In the genomic region with DNA sequence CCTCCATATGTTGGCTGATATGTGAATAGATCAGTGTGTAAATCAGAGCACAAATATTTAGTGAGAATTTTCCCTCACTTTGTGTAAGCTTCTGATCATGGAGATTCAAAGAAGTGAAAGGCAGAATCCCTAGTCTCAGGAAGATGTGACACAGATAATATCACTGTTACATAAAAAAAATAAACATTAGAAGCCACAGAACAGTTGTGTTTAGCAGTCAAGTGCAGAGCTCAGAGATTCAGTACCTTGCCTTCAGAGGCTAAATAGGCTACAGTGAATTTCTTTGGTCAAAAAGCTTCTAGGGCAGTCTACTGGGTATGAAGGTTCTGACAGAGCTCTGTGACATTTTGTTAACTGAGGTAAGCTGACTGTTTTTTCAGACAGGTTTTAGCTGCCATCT, we compare ENCODE assay signal across 12 cellular contexts.
DNase-seq lines count a peak whose midpoint lies in the region; ATAC-seq and TF ChIP-seq lines count a peak whose summit lies in the region.
"Had no signal": no experiment of that assay in that cellular context is flagged by ENCODE, and none has a peak within 500 bp of the region (broad histone marks: within the 10 kb centered on the region; RNA-seq: fewer than 3 reads in every experiment).

No MANE protein-coding gene starts in this region.

- peaks cover 14% of the 10 kb centered on the region for H3K4me1 ChIP-seq in OCI-LY3 (ENCODE audit: low read length)
- peaks cover 8% of the 10 kb centered on the region for H3K4me1 ChIP-seq in osteoblast (ENCODE audit: insufficient read depth, low read length)
- no peaks in the 10 kb centered on the region for H3K4me1 ChIP-seq in psoas muscle
- H3K4me1 ChIP-seq: BLaER1, HAP-1 had no signal

- TF ChIP-seq CTCF in Calu3 (IDR thresholded peaks at IDR 0.05; ENCODE audit: unreplicated experiment) = no peak
- TF ChIP-seq CTCF in HFFc6 (IDR thresholded peaks at IDR 0.05) = no peak
- TF ChIP-seq CTCF in OCI-LY3 (IDR thresholded peaks at IDR 0.05; ENCODE audit: low read depth, low read length) = no peak
- TF ChIP-seq CTCF in osteoblast (IDR thresholded peaks at IDR 0.05; ENCODE audit: extremely low read depth, low read depth, low read length) = no peak
- no peak for TF ChIP-seq CTCF in psoas muscle (IDR thresholded peaks at IDR 0.05)

- H2AFZ ChIP-seq in OCI-LY3 (ENCODE audit: low read depth, low read length) (peak overlapping the region; percentile 75), osteoblast (ENCODE audit: low read length) (peak overlapping the region; percentile 57)

- H3K36me3 ChIP-seq in OCI-LY3 (replicated peaks; ENCODE audit: low read depth, low read length) = no peaks in the 10 kb centered on the region
- H3K36me3 ChIP-seq in osteoblast (ENCODE audit: insufficient read depth, low read length) = no peaks in the 10 kb centered on the region
- no peaks in the 10 kb centered on the region for H3K36me3 ChIP-seq in psoas muscle (ENCODE audit: insufficient read depth in 1 of 2, low read depth in 1 of 2)
- H3K36me3 ChIP-seq: BLaER1, HAP-1 had no signal

- H3K27ac Mint-ChIP-seq in Calu3 (ENCODE audit: unreplicated experiment) (peak overlapping the region; percentile 46), HFFc6 (peak overlapping the region; percentile 58; the same call in 1 of the 2 replicates)

- H3K36me3 Mint-ChIP-seq in Calu3 (ENCODE audit: insufficient read depth, unreplicated experiment) (peaks cover 14% of the 10 kb centered on the region), HFFc6 (ENCODE audit: low read depth) (peaks cover 4% of the 10 kb centered on the region; the same call in 1 of the 2 replicates)

- no peak for ATAC-seq in psoas muscle
- no peak for ATAC-seq in HG03378 (IDR thresholded peaks at IDR 0.05; ENCODE audit: unreplicated experiment)

- H3K4me3 Mint-ChIP-seq in Calu3 (ENCODE audit: low read depth, unreplicated experiment) = no peak overlapping the region
- H3K4me3 Mint-ChIP-seq in HFFc6 = no peak overlapping the region

- H3K4me2 ChIP-seq in OCI-LY3 (ENCODE audit: low read length) (no peak overlapping the region), osteoblast (ENCODE audit: insufficient read depth, low read length) (no peak overlapping the region)
- H3K4me2 ChIP-seq: BLaER1, KMS-11 had no signal

- DNase-seq in Calu3 (no peak), HFFc6 (no peak), osteoblast (ENCODE audit: insufficient read length, low spot score, missing footprints) (no peak), psoas muscle (no peak), NCI-H2081 treated with DMSO at 0.1 percent for 48 hours (lab: John Stamatoyannopoulos, UW) (no peak)
- DNase-seq: DMS79, EL had no signal

- H3K9me3 Mint-ChIP-seq in Calu3 (ENCODE audit: low read depth, unreplicated experiment) (peaks cover 2% of the 10 kb centered on the region), HFFc6 (no peaks in the 10 kb centered on the region)

- CTCF ChIA-PET in Calu3 (lab: Charles Lee) = interaction anchor here (1.1 to 1.5 kb wide), 2 partner anchors 136 to 321 kb away, joined by 3 read pairs; no protein-coding TSS in a partner anchor

- H3K27me3 Mint-ChIP-seq in Calu3 (ENCODE audit: unreplicated experiment) = no peaks in the 10 kb centered on the region
- H3K27me3 Mint-ChIP-seq in HFFc6 (ENCODE audit: insufficient read depth) = peaks cover 2% of the 10 kb centered on the region; the same call in 1 of the 2 replicates

- H3K4me3 ChIP-seq in OCI-LY3 (ENCODE audit: low read length) (no peak overlapping the region), osteoblast (ENCODE audit: insufficient read depth, low read length) (no peak overlapping the region), psoas muscle (no peak overlapping the region)
- H3K4me3 ChIP-seq: BLaER1, HAP-1 had no signal

- H3K9me3 ChIP-seq in OCI-LY3 (ENCODE audit: insufficient read depth, low read length) (no peaks in the 10 kb centered on the region), osteoblast (ENCODE audit: low read depth, low read length) (no peaks in the 10 kb centered on the region), psoas muscle (no peaks in the 10 kb centered on the region)
- H3K9me3 ChIP-seq: BLaER1, HAP-1 had no signal

- no TSS peak for BruUV-seq in Calu3 (replicated peaks; lab: Mats Ljungman, UMichigan)

- H3K79me2 ChIP-seq in OCI-LY3 (ENCODE audit: low read length) (no peaks in the 10 kb centered on the region), osteoblast (ENCODE audit: insufficient read depth, low read length) (no peaks in the 10 kb centered on the region)

- H3K27me3 ChIP-seq in OCI-LY3 (ENCODE audit: low read depth, low read length) (no peaks in the 10 kb centered on the region), osteoblast (ENCODE audit: insufficient read depth, low read length) (no peaks in the 10 kb centered on the region), psoas muscle (ENCODE audit: insufficient read depth in 3 of 3, low read length in 2 of 3) (no peaks in the 10 kb centered on the region)

- H3K4me1 Mint-ChIP-seq in Calu3 (ENCODE audit: low read depth, unreplicated experiment) (peaks cover 89% of the 10 kb centered on the region), HFFc6 (ENCODE audit: low read depth) (peaks cover 92% of the 10 kb centered on the region)

- no peak overlapping the region for H3K9ac ChIP-seq in OCI-LY3 (ENCODE audit: low read length)
- H3K9ac ChIP-seq: BLaER1, KMS-11 had no signal

- intact Hi-C loops in Calu3 (cut with micrococcal nuclease; ENCODE audit: unreplicated experiment) (loop anchor here (5.0 to 10.0 kb wide), 6 partner anchors 38 to 1002 kb away; no protein-coding TSS in a partner anchor), psoas muscle (cut with DNase I) (loop anchor here in 1 of 2 donors (5.0 kb wide), 1 partner anchor 1002 kb away; no protein-coding TSS in a partner anchor)

- H4K20me1 ChIP-seq in OCI-LY3 (ENCODE audit: insufficient read depth, low read length) = no peaks in the 10 kb centered on the region
- no peaks in the 10 kb centered on the region for H4K20me1 ChIP-seq in osteoblast (ENCODE audit: insufficient read depth, low read length)
- H4K20me1 ChIP-seq: BLaER1 had no signal

- H3K27ac ChIP-seq in OCI-LY3 (ENCODE audit: low read length) = no peak overlapping the region
- H3K27ac ChIP-seq in osteoblast (ENCODE audit: low read depth, low read length) = no peak overlapping the region
- no peak overlapping the region for H3K27ac ChIP-seq in psoas muscle
- H3K27ac ChIP-seq: BLaER1, KMS-11 had no signal
